In genomic region chr16:67396159-67396774, GRCh38 we compare ENCODE assay signal across 9 cellular contexts. TPM values are rescaled to one million over a fixed set of nuclear protein-coding genes. Genes with fewer than 3 reads are reported as not detected.
DNase-seq lines count a peak whose midpoint lies in the region; ATAC-seq, FAIRE-seq and TF ChIP-seq lines count a peak whose summit lies in the region.
"Had no signal": no experiment of that assay in that cellular context is flagged by ENCODE, and none has a peak within 500 bp of the region (broad histone marks: within the 10 kb centered on the region; RNA-seq: fewer than 3 reads in every experiment).

No MANE protein-coding gene starts in this region.

- H3K27me3 Mint-ChIP-seq in activated T-cell treated with anti-CD3 and anti-CD28 coated beads, Interleukin-2, amount 50 U/mL, for 4 hours (ENCODE audit: low read depth) = peaks cover 41% of the 10 kb centered on the region

- H3K79me2 ChIP-seq in endothelial cell of umbilical vein (ENCODE audit: control insufficient read depth, insufficient read depth, low read length) = no peaks in the 10 kb centered on the region

- H3K9ac ChIP-seq in endothelial cell of umbilical vein (replicated peaks; ENCODE audit: extremely low read depth, insufficient read depth, low read length) = no peak overlapping the region

- dilution Hi-C loops in endothelial cell of umbilical vein (cut with MboI; ENCODE audit: extremely low pct_ligation_motif_present, low sequenced_read_pairs) = no loop called here

- ATAC-seq in HG03280 (IDR thresholded peaks at IDR 0.05; ENCODE audit: unreplicated experiment) = no peak
- no peak for ATAC-seq in HG02623 (IDR thresholded peaks at IDR 0.05; ENCODE audit: unreplicated experiment)
- ATAC-seq in activated T-cell treated with anti-CD3 and anti-CD28 coated beads, Interleukin-2, amount 50 U/mL, for 4 hours = no peak

- H3K4me1 ChIP-seq in endothelial cell of umbilical vein (ENCODE audit: control insufficient read depth, extremely low read depth, insufficient read depth, low read length) (peaks cover 13% of the 10 kb centered on the region), mesodermal cell (ENCODE audit: control insufficient read depth, insufficient read depth, low read length, poor library complexity, severe bottlenecking) (peaks cover 29% of the 10 kb centered on the region)

- POLR2A ChIA-PET in HEK293T (lab: Yijun Ruan, JAX) = no interaction called here
- POLR2A ChIA-PET in endothelial cell of umbilical vein (lab: Charles Lee) = no interaction called here

- peak; percentile 43 for DNase-seq in HEK293T (ENCODE audit: extremely low spot score)
- peak; percentile 89 for DNase-seq in NCI-H748 treated with DMSO at 0.1 percent for 48 hours (lab: John Stamatoyannopoulos, UW)
- peak; percentile 37 for DNase-seq in endothelial cell of umbilical vein (ENCODE audit: low read depth, low spot score)
- DNase-seq in activated T-cell treated with anti-CD3 and anti-CD28 coated beads, Interleukin-2, amount 50 U/mL, for 4 hours = no peak
- DNase-seq in activated naive CD4-positive, alpha-beta T cell (lab: John Stamatoyannopoulos, UW) = no peak

- H3K9me3 Mint-ChIP-seq in activated T-cell treated with anti-CD3 and anti-CD28 coated beads, Interleukin-2, amount 50 U/mL, for 4 hours = no peaks in the 10 kb centered on the region

- no peaks in the 10 kb centered on the region for H4K20me1 ChIP-seq in endothelial cell of umbilical vein (replicated peaks; ENCODE audit: control insufficient read depth, extremely low read depth, insufficient read depth, low read length)

- H2AFZ ChIP-seq in endothelial cell of umbilical vein (ENCODE audit: low read depth, low read length) = no peak overlapping the region

- H3K9me3 ChIP-seq in endothelial cell of umbilical vein (replicated peaks; ENCODE audit: control insufficient read depth, insufficient read depth, low read length) (no peaks in the 10 kb centered on the region), mesodermal cell (ENCODE audit: control insufficient read depth, low read length) (no peaks in the 10 kb centered on the region)
- H3K9me3 ChIP-seq: neutrophil had no signal

- 7 to 15% methylated on average over 19 to 20 of the region's 27 CpGs for WGBS in mesodermal cell (ENCODE audit: insufficient coverage in 2 of 2), 2 experiments

- H3K27me3 ChIP-seq in endothelial cell of umbilical vein (ENCODE audit: control insufficient read depth in 2 of 2, insufficient read depth in 2 of 2, low read length in 2 of 2) = peaks cover 9 to 11% of the 10 kb centered on the region in 2 experiments

- TF ChIP-seq POLR2A in endothelial cell of umbilical vein (IDR thresholded peaks at IDR 0.05; ENCODE audit: low read depth, low read length) = no peak

- FAIRE-seq in endothelial cell of umbilical vein (lab: Jason Lieb, UNC) = no peak

- H3K36me3 Mint-ChIP-seq in activated T-cell treated with anti-CD3 and anti-CD28 coated beads, Interleukin-2, amount 50 U/mL, for 4 hours (ENCODE audit: insufficient read depth) = no peaks in the 10 kb centered on the region

- H3K4me3 ChIP-seq in endothelial cell of umbilical vein (replicated peaks in 1 of 3; ENCODE audit: insufficient read depth in 1 of 3, low read depth in 1 of 3, low read length in 3 of 3) (no peak overlapping the region), mesodermal cell (ENCODE audit: extremely low read depth, insufficient read depth, low read length, poor library complexity, severe bottlenecking) (no peak overlapping the region)

- no peak overlapping the region for H3K4me3 Mint-ChIP-seq in activated T-cell treated with anti-CD3 and anti-CD28 coated beads, Interleukin-2, amount 50 U/mL, for 4 hours

- H3K27ac ChIP-seq in endothelial cell of umbilical vein (ENCODE audit: insufficient read depth, low read depth, low read length) (no peak overlapping the region), mesodermal cell (ENCODE audit: low read depth, low read length, severe bottlenecking) (peak overlapping the region; percentile 73)
- H3K27ac ChIP-seq: neutrophil had no signal

- CTCF ChIA-PET in HEK293T (lab: Yijun Ruan, JAX) (interaction anchor here (0.7 kb wide), 1 partner anchor 11 kb away, joined by 4 read pairs; no protein-coding TSS in a partner anchor), endothelial cell of umbilical vein (lab: Charles Lee) (interaction anchor here (0.7 to 1.1 kb wide), 2 partner anchors 24 to 136 kb away, joined by 4 to 5 read pairs; no protein-coding TSS in a partner anchor)

- TF ChIP-seq CTCF in endothelial cell of umbilical vein (IDR thresholded peaks at IDR 0.05; ENCODE audit: extremely low read depth in 1 of 2, insufficient read depth in 1 of 2, low read depth in 1 of 2, low read length in 2 of 2) = no peak

- H3K9me1 ChIP-seq in endothelial cell of umbilical vein (replicated peaks; ENCODE audit: control insufficient read depth, extremely low read depth, insufficient read depth, low read length) = no peaks in the 10 kb centered on the region

- intact Hi-C loops in endothelial cell of umbilical vein (cut with micrococcal nuclease) = loop anchor here (10.0 kb wide), 2 partner anchors 201 to 441 kb away; partner anchors contain the start of genes E2F4, ELMO3 and EXOC3L1

- no peaks in the 10 kb centered on the region for H3K36me3 ChIP-seq in endothelial cell of umbilical vein (ENCODE audit: control insufficient read depth in 2 of 2, extremely low read depth in 1 of 2, insufficient read depth in 2 of 2, low read length in 2 of 2)
- no peaks in the 10 kb centered on the region for H3K36me3 ChIP-seq in mesodermal cell (ENCODE audit: control insufficient read depth, insufficient read depth, low read length)
- H3K36me3 ChIP-seq: neutrophil had no signal

- H3K4me1 Mint-ChIP-seq in activated T-cell treated with anti-CD3 and anti-CD28 coated beads, Interleukin-2, amount 50 U/mL, for 4 hours (ENCODE audit: low read depth) = peaks cover 10% of the 10 kb centered on the region

- no peak overlapping the region for H3K4me2 ChIP-seq in endothelial cell of umbilical vein (ENCODE audit: insufficient read depth, low read length)

- BruUV-seq in endothelial cell of umbilical vein (replicated peaks; lab: Mats Ljungman, UMichigan) = no TSS peak

TF ChIP-seq in HEK293T, 16 proteins besides CTCF, POLR2A, EP300 and RAD21 (continues in another document):
- TF ChIP-seq FOXA1 (IDR thresholded peaks at IDR 0.05) = no peak
- no peak for TF ChIP-seq BHLHE40 (IDR thresholded peaks at IDR 0.05; ENCODE audit: borderline replicate concordance)
- no peak for TF ChIP-seq NFRKB (IDR thresholded peaks at IDR 0.05)
- no peak for TF ChIP-seq HDGF (IDR thresholded peaks at IDR 0.05; ENCODE audit: borderline replicate concordance)
- no peak for TF ChIP-seq FOXM1 (IDR thresholded peaks at IDR 0.05; ENCODE audit: borderline replicate concordance)

TF ChIP-seq in endothelial cell of umbilical vein, 7 proteins besides CTCF, POLR2A, EP300 and RAD21:
- TF ChIP-seq MAX (IDR thresholded peaks at IDR 0.05; ENCODE audit: insufficient read depth, insufficient read length) (no peak), GATA2 (IDR thresholded peaks at IDR 0.05; ENCODE audit: insufficient read depth, insufficient read length, low read depth, low read length) (no peak)

RNA-seq across cellular contexts. Expression of gene TPPP3, which starts 3.0 kb away (rescaled TPM):
- 1.3 and 2.0 TPM in 2 replicates for total RNA-seq in endothelial cell of umbilical vein
- polyA plus RNA-seq in endothelial cell of umbilical vein = 0.33 and 0.91 TPM in 2 replicates
- 0.77 and 1.0 TPM in 2 replicates for polyA plus RNA-seq in endothelial cell of umbilical vein (2011; cell fraction: cytosol; rRNA removed)
- 0.32 and 0.81 TPM in 2 replicates for polyA plus RNA-seq in endothelial cell of umbilical vein (2011; cell fraction: nucleus; rRNA removed)
- 1.2 and 3.2 TPM in 2 replicates for polyA plus RNA-seq in endothelial cell of umbilical vein (2012)
- not detected in 2 replicates for polyA minus RNA-seq in endothelial cell of umbilical vein
- not detected for polyA minus RNA-seq in endothelial cell of umbilical vein (2011; cell fraction: cytosol; rRNA and poly(A)+ RNA removed)
- 0.24 and 0.29 TPM in 2 replicates for polyA minus RNA-seq in endothelial cell of umbilical vein (2011; cell fraction: nucleus; rRNA and poly(A)+ RNA removed)
- polyA plus RNA-seq in mesodermal cell (2013, experiment 1 of 2) = 12.8 TPM
- 7.7 TPM for polyA plus RNA-seq in mesodermal cell (2013, experiment 2 of 2)
- total RNA-seq in activated T-cell treated with anti-CD3 and anti-CD28 coated beads, Interleukin-2, amount 50 U/mL, for 4 hours = under 1 TPM in 1 of 3 donors, not detected in 2; 0.20 TPM

RNA-seq across cellular contexts. Expression of gene ZDHHC1, which starts 20.0 kb away (rescaled TPM):
- 12.9 and 14.4 TPM in 2 replicates for total RNA-seq in endothelial cell of umbilical vein
- polyA plus RNA-seq in endothelial cell of umbilical vein = 11.4 and 14.1 TPM in 2 replicates
- 4.3 and 6.4 TPM in 2 replicates for polyA plus RNA-seq in endothelial cell of umbilical vein (2011; cell fraction: cytosol; rRNA removed)
- polyA plus RNA-seq in endothelial cell of umbilical vein (2011; cell fraction: nucleus; rRNA removed) = 16.9 and 20.3 TPM in 2 replicates
- polyA plus RNA-seq in endothelial cell of umbilical vein (2012) = 8.3 and 12.5 TPM in 2 replicates
- polyA minus RNA-seq in endothelial cell of umbilical vein = 6.8 and 12.0 TPM in 2 replicates
- polyA minus RNA-seq in endothelial cell of umbilical vein (2011; cell fraction: cytosol; rRNA and poly(A)+ RNA removed) = not detected
- polyA minus RNA-seq in endothelial cell of umbilical vein (2011; cell fraction: nucleus; rRNA and poly(A)+ RNA removed) = 9.3 and 11.9 TPM in 2 replicates
- 6.4 TPM for polyA plus RNA-seq in mesodermal cell (2013, experiment 1 of 2)
- polyA plus RNA-seq in mesodermal cell (2013, experiment 2 of 2) = 4.2 TPM
- under 1 TPM; 0.61 to 0.99 (median 0.79) TPM for total RNA-seq in activated T-cell treated with anti-CD3 and anti-CD28 coated beads, Interleukin-2, amount 50 U/mL, for 4 hours

RNA-seq across cellular contexts. Expression of gene HSD11B2, which starts 34.7 kb away (rescaled TPM):
- not detected in 2 replicates for total RNA-seq in endothelial cell of umbilical vein
- 0.10 and 0.16 TPM in 2 replicates for polyA plus RNA-seq in endothelial cell of umbilical vein
- polyA plus RNA-seq in endothelial cell of umbilical vein (2011; cell fraction: cytosol; rRNA removed) = 0.07 and 0.12 TPM in 2 replicates
- polyA plus RNA-seq in endothelial cell of umbilical vein (2011; cell fraction: nucleus; rRNA removed) = 0.07 and 0.18 TPM in 2 replicates
- polyA plus RNA-seq in endothelial cell of umbilical vein (2012) = 0.08 TPM in 1 of 2 replicates, not detected in the other
- polyA minus RNA-seq in endothelial cell of umbilical vein = 0.19 TPM in 1 of 2 replicates, not detected in the other
- 1.2 TPM for polyA minus RNA-seq in endothelial cell of umbilical vein (2011; cell fraction: cytosol; rRNA and poly(A)+ RNA removed)
- polyA minus RNA-seq in endothelial cell of umbilical vein (2011; cell fraction: nucleus; rRNA and poly(A)+ RNA removed) = not detected in 2 replicates
- polyA plus RNA-seq in mesodermal cell (2013, experiment 1 of 2) = 1.7 TPM
- polyA plus RNA-seq in mesodermal cell (2013, experiment 2 of 2) = 0.81 TPM
- total RNA-seq in activated T-cell treated with anti-CD3 and anti-CD28 coated beads, Interleukin-2, amount 50 U/mL, for 4 hours = 1 to 10 TPM; 3.9 to 6.1 (median 5.2) TPM

Comparison
In these comparisons a context has a peak if more than half of its experiments do, and no peak if none do; other contexts are left out.
1. DNase-seq: peak in HEK293T (single experiment), NCI-H748 treated with DMSO at 0.1 percent for 48 hours (single experiment) and endothelial cell of umbilical vein (single experiment); none in activated T-cell treated with anti-CD3 and anti-CD28 coated beads, Interleukin-2, amount 50 U/mL, for 4 hours (single experiment) and activated naive CD4-positive, alpha-beta T cell (0 of 4).